In genomic region chr19:2840794-2841790, GRCh38 we compare ENCODE assay signal across 8 cellular contexts. TPM values are rescaled to one million over a fixed set of nuclear protein-coding genes. Genes with fewer than 3 reads are reported as not detected.
DNase-seq lines count a peak whose midpoint lies in the region; ATAC-seq and TF ChIP-seq lines count a peak whose summit lies in the region.

TSS of gene ZNF555 (plus strand) at chr19:2841475. CDS start at chr19:2841573, 98 bp downstream.

- H3K9me3 ChIP-seq in osteoblast (ENCODE audit: low read depth, low read length) (no peaks in the 10 kb centered on the region), thoracic aorta (peaks cover 6% of the 10 kb centered on the region)

- H4K20me1 ChIP-seq in osteoblast (ENCODE audit: insufficient read depth, low read length) = peaks cover 4% of the 10 kb centered on the region

- H3K36me3 Mint-ChIP-seq in activated naive CD8-positive, alpha-beta T cell treated with anti-CD3 and anti-CD28 coated beads, Interleukin-2, amount 10 ng/mL, durations not matched to agents 7 days and 5 days = peaks cover 19% of the 10 kb centered on the region

- H3K4me1 Mint-ChIP-seq in activated naive CD8-positive, alpha-beta T cell treated with anti-CD3 and anti-CD28 coated beads, Interleukin-2, amount 10 ng/mL, durations not matched to agents 7 days and 5 days = peaks cover 5% of the 10 kb centered on the region

- H3K27ac ChIP-seq in osteoblast (ENCODE audit: low read depth, low read length) (peak within 1 kb of the TSS; percentile 60), thoracic aorta (peak within 1 kb of the TSS; percentile 77 to 90)

- peak; percentile 100 for ATAC-seq in activated naive CD8-positive, alpha-beta T cell treated with anti-CD3 and anti-CD28 coated beads, Interleukin-2, amount 10 ng/mL, durations not matched to agents 7 days and 5 days (ENCODE audit: low read depth)
- ATAC-seq in thoracic aorta (ENCODE audit: insufficient number of reproducible peaks, low FRiP score, low read depth) = peak; percentile 100

- peak within 1 kb of the TSS; percentile 85 for H3K27ac Mint-ChIP-seq in activated naive CD8-positive, alpha-beta T cell treated with anti-CD3 and anti-CD28 coated beads, Interleukin-2, amount 10 ng/mL, durations not matched to agents 7 days and 5 days

- intact Hi-C loops in head of caudate nucleus (cut with DNase I) = no loop called here

- no peaks in the 10 kb centered on the region for H3K27me3 ChIP-seq in osteoblast (ENCODE audit: insufficient read depth, low read length)
- H3K27me3 ChIP-seq in thoracic aorta (replicated peaks; ENCODE audit: insufficient read depth) = no peaks in the 10 kb centered on the region

- DNase-seq in HFF-Myc (ENCODE audit: extremely low read depth, low read depth) (peak; percentile 96), NAMALWA (ENCODE audit: low spot score) (peak; percentile 98), SKM-1 treated with dmso at 0.1 percent for 144 hours (lab: John Stamatoyannopoulos, UW; ENCODE audit: unreplicated experiment) (peak; percentile 98), head of caudate nucleus (peak; percentile 99 to 100 (median 100)), osteoblast (ENCODE audit: insufficient read length, low spot score, missing footprints) (peak; percentile 100), thoracic aorta (ENCODE audit: low spot score) (peak; percentile 99)
- peak; percentile 90 for DNase-seq in activated naive CD8-positive, alpha-beta T cell treated with anti-CD3 and anti-CD28 coated beads, Interleukin-2, amount 10 ng/mL, durations not matched to agents 7 days and 5 days

- H3K4me3 ChIP-seq in GM08714 (ENCODE audit: low read length) (peak within 1 kb of the TSS; percentile 83), HFF-Myc (replicated peaks; ENCODE audit: low read depth, low read length) (peak within 1 kb of the TSS; percentile 62), osteoblast (ENCODE audit: insufficient read depth, low read length) (peak within 1 kb of the TSS; percentile 92), thoracic aorta (peak within 1 kb of the TSS; percentile 79)

- peak within 1 kb of the TSS; percentile 92 for H2AFZ ChIP-seq in osteoblast (ENCODE audit: low read length)

- H3K4me2 ChIP-seq in osteoblast (ENCODE audit: insufficient read depth, low read length) = peak within 1 kb of the TSS; percentile 91

- H3K4me1 ChIP-seq in osteoblast (ENCODE audit: insufficient read depth, low read length) (peaks cover 7% of the 10 kb centered on the region), thoracic aorta (ENCODE audit: control insufficient read depth in 1 of 2, low read depth in 2 of 2) (peaks cover 8 to 13% of the 10 kb centered on the region in 2 donors)

- peaks cover 15% of the 10 kb centered on the region for H3K9me3 Mint-ChIP-seq in activated naive CD8-positive, alpha-beta T cell treated with anti-CD3 and anti-CD28 coated beads, Interleukin-2, amount 10 ng/mL, durations not matched to agents 7 days and 5 days

- POLR2A ChIA-PET in activated naive CD8-positive, alpha-beta T cell treated with anti-CD3 and anti-CD28 coated beads, Interleukin-2, amount 10 ng/mL, durations not matched to agents 7 days and 5 days (lab: Charles Lee) = interaction anchor here (0.5 to 1.8 kb wide), 7 partner anchors 20 to 1622 kb away, joined by 3 to 7 read pairs (median 3); partner anchors contain the start of genes GADD45B, THOP1, ZNF57 and ZNF77

- H3K79me2 ChIP-seq in osteoblast (ENCODE audit: insufficient read depth, low read length) = peaks cover 36% of the 10 kb centered on the region

- H3K36me3 ChIP-seq in osteoblast (ENCODE audit: insufficient read depth, low read length) (peaks cover 4% of the 10 kb centered on the region), thoracic aorta (peaks cover 2% of the 10 kb centered on the region)

- H3K27me3 Mint-ChIP-seq in activated naive CD8-positive, alpha-beta T cell treated with anti-CD3 and anti-CD28 coated beads, Interleukin-2, amount 10 ng/mL, durations not matched to agents 7 days and 5 days = peaks cover 2% of the 10 kb centered on the region

- peak within 1 kb of the TSS; percentile 87 for H3K4me3 Mint-ChIP-seq in activated naive CD8-positive, alpha-beta T cell treated with anti-CD3 and anti-CD28 coated beads, Interleukin-2, amount 10 ng/mL, durations not matched to agents 7 days and 5 days

- peak; percentile 24 for TF ChIP-seq CTCF in HFF-Myc (IDR thresholded peaks at IDR 0.05; ENCODE audit: low read depth, low read length, missing control alignments)
- peak; percentile 22 for TF ChIP-seq CTCF in osteoblast (IDR thresholded peaks at IDR 0.05; ENCODE audit: extremely low read depth, low read depth, low read length)
- TF ChIP-seq CTCF in thoracic aorta (IDR thresholded peaks at IDR 0.05) = peak; percentile 66

RNA-seq across cellular contexts. Expression of gene ZNF555, which starts in this region (rescaled TPM):
- 1 to 10 TPM; 4.8 to 5.3 TPM for total RNA-seq in activated naive CD8-positive, alpha-beta T cell treated with anti-CD3 and anti-CD28 coated beads, Interleukin-2, amount 10 ng/mL, durations not matched to agents 7 days and 5 days
- total RNA-seq in osteoblast (6.2 and 8.0 TPM in 2 replicates), thoracic aorta (10 to 100 TPM in 1 of 2 donors, 1 to 10 TPM in 1; 5.4 to 12.5 TPM)

Comparison
In these comparisons a context has a peak if more than half of its experiments do, and no peak if none do; other contexts are left out.
1. Peak in every context shown above with its lines: DNase-seq, ATAC-seq, H3K4me3 ChIP-seq and H3K27ac ChIP-seq.